8 cellular contexts compared by ENCODE assay signal in the genomic region with DNA sequence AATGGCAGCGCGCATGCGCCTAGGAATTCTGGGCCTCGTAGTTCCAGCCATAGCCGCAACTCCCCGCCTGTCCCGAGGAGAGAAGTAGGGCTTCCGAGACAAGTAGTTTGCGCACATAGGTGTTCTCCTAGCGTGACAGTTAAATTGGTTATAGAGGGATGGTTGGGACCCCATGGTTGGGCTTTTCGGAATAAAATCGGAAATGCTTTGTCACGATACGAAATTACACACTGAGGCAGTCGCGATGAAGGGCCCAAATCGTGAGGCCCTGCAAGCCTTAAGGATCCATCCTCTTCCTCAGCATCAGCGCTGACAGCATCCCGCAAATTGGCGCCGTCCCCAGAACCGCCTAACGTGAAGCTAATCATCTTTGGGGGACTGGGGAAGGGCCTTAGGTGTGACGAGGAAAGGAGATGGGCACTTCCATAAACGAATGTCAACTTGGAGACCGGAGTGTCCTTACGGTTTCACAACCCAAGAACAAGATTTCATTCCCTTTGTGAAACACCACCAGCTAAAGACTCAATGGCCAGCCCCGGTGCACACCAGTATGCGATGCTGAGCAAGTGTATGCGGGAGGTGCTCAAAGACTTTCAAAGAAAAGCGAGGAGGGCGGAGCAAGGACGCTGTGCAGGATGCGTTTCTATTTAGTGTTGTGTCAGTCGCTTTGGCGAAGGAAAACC. TPM values are rescaled to one million over a fixed set of nuclear protein-coding genes. Genes with fewer than 3 reads are reported as not detected.
DNase-seq lines count a peak whose midpoint lies in the region; ATAC-seq and TF ChIP-seq lines count a peak whose summit lies in the region.

No MANE protein-coding gene starts in this region.

- peaks cover 5% of the 10 kb centered on the region for H3K27me3 Mint-ChIP-seq in activated naive CD8-positive, alpha-beta T cell treated with anti-CD3 and anti-CD28 coated beads, Interleukin-2, amount 10 ng/mL, durations not matched to agents 7 days and 5 days

- no peak for TF ChIP-seq POLR2A in gastrocnemius medialis (IDR thresholded peaks at IDR 0.05)

- ATAC-seq in activated naive CD8-positive, alpha-beta T cell treated with anti-CD3 and anti-CD28 coated beads, Interleukin-2, amount 10 ng/mL, durations not matched to agents 7 days and 5 days (ENCODE audit: low read depth): peak; percentile 20
- peak; percentile 3 to 15 for ATAC-seq in gastrocnemius medialis
- no peak for ATAC-seq in omental fat pad (ENCODE audit: low FRiP score)

- H3K9me3 ChIP-seq in right atrium auricular region: no peaks in the 10 kb centered on the region
- no peaks in the 10 kb centered on the region for H3K9me3 ChIP-seq in gastrocnemius medialis

- TF ChIP-seq CTCF in right atrium auricular region (IDR thresholded peaks at IDR 0.05): no peak
- peak in 1 of 5 experiments; percentile 14 for TF ChIP-seq CTCF in gastrocnemius medialis (IDR thresholded peaks at IDR 0.05 in 4 of 5, conservative IDR thresholded peaks at IDR 0.05 in 1 of 5)
- no peak for TF ChIP-seq CTCF in omental fat pad (IDR thresholded peaks at IDR 0.05)

- peak overlapping the region; percentile 94 for H3K27ac Mint-ChIP-seq in activated naive CD8-positive, alpha-beta T cell treated with anti-CD3 and anti-CD28 coated beads, Interleukin-2, amount 10 ng/mL, durations not matched to agents 7 days and 5 days

- H3K36me3 ChIP-seq in right atrium auricular region: no peaks in the 10 kb centered on the region
- no peaks in the 10 kb centered on the region for H3K36me3 ChIP-seq in gastrocnemius medialis

- H3K4me1 Mint-ChIP-seq in activated naive CD8-positive, alpha-beta T cell treated with anti-CD3 and anti-CD28 coated beads, Interleukin-2, amount 10 ng/mL, durations not matched to agents 7 days and 5 days: peaks cover 26% of the 10 kb centered on the region

- in situ Hi-C loops in gastrocnemius medialis (cut with MboI; ENCODE audit: low sequenced_read_pairs in 4 of 4): loop anchor here in 2 of 4 donors (5.0 to 10.0 kb wide), 2 partner anchors 216 to 219 kb away; no protein-coding TSS in a partner anchor

- H3K27ac ChIP-seq in right atrium auricular region: peak overlapping the region; percentile 95
- H3K27ac ChIP-seq in gastrocnemius medialis: peak overlapping the region; percentile 88 to 94 (median 91)

- peak overlapping the region; percentile 99 to 100 for H3K4me3 ChIP-seq in right atrium auricular region
- peak overlapping the region; percentile 81 to 100 (median 90) for H3K4me3 ChIP-seq in gastrocnemius medialis

- peaks cover 0 to 29% of the 10 kb centered on the region in 2 donors for H3K4me1 ChIP-seq in right atrium auricular region
- H3K4me1 ChIP-seq in gastrocnemius medialis: peaks cover 18 to 23% of the 10 kb centered on the region in 2 donors

- H3K27me3 ChIP-seq in right atrium auricular region (no peaks in the 10 kb centered on the region), gastrocnemius medialis (no peaks in the 10 kb centered on the region)

- H3K36me3 Mint-ChIP-seq in activated naive CD8-positive, alpha-beta T cell treated with anti-CD3 and anti-CD28 coated beads, Interleukin-2, amount 10 ng/mL, durations not matched to agents 7 days and 5 days: peaks cover 6% of the 10 kb centered on the region

- H3K9me3 Mint-ChIP-seq in activated naive CD8-positive, alpha-beta T cell treated with anti-CD3 and anti-CD28 coated beads, Interleukin-2, amount 10 ng/mL, durations not matched to agents 7 days and 5 days: no peaks in the 10 kb centered on the region

- DNase-seq in NCI-H1417 (lab: John Stamatoyannopoulos, UW): peak; percentile 10 to 68 (median 26)
- no peak for DNase-seq in NCI-H1417 treated with DMSO at 0.1 percent for 48 hours (lab: John Stamatoyannopoulos, UW)
- DNase-seq in OCI-M1 (lab: John Stamatoyannopoulos, UW): peak; percentile 49
- peak; percentile 56 for DNase-seq in activated naive CD8-positive, alpha-beta T cell treated with anti-CD3 and anti-CD28 coated beads, Interleukin-2, amount 10 ng/mL, durations not matched to agents 7 days and 5 days
- DNase-seq in right atrium auricular region (ENCODE audit: low spot score): no peak
- DNase-seq in gastrocnemius medialis: peak; percentile 4 to 15
- no peak for DNase-seq in SW 1271 (lab: John Stamatoyannopoulos, UW)
- DNase-seq in omental fat pad (ENCODE audit: low spot score): no peak

- peak overlapping the region; percentile 99 for H3K4me3 Mint-ChIP-seq in activated naive CD8-positive, alpha-beta T cell treated with anti-CD3 and anti-CD28 coated beads, Interleukin-2, amount 10 ng/mL, durations not matched to agents 7 days and 5 days

- POLR2A ChIA-PET in activated naive CD8-positive, alpha-beta T cell treated with anti-CD3 and anti-CD28 coated beads, Interleukin-2, amount 10 ng/mL, durations not matched to agents 7 days and 5 days (lab: Charles Lee): interaction anchor here (1.0 kb wide), 1 partner anchor 10 kb away, joined by 3 read pairs; no protein-coding TSS in a partner anchor

- intact Hi-C loops in gastrocnemius medialis (cut with DNase I; ENCODE audit: low total_unique reads): loop anchor here (2.0 to 10.0 kb wide), 3 partner anchors 184 to 346 kb away; a partner anchor contains a TSS

RNA-seq across cellular contexts. Expression of a gene that starts 0.6 kb away (rescaled TPM):
- total RNA-seq in activated naive CD8-positive, alpha-beta T cell treated with anti-CD3 and anti-CD28 coated beads, Interleukin-2, amount 10 ng/mL, durations not matched to agents 7 days and 5 days: 10 to 100 TPM; 17.2 to 17.7 TPM
- total RNA-seq in right atrium auricular region: 10 to 100 TPM; 16.3 to 19.7 TPM
- total RNA-seq in gastrocnemius medialis: 10 to 100 TPM in 3 of 4 donors, 1 to 10 TPM in 1; 8.8 to 20.3 (median 16.2) TPM
- 10 to 100 TPM in 3 of 4 donors, 1 to 10 TPM in 1; 8.3 to 28.8 (median 11.8) TPM for total RNA-seq in omental fat pad

Comparison
In these comparisons a context has a peak if more than half of its experiments do, and no peak if none do; other contexts are left out.
1. DNase-seq: peak in NCI-H1417 (3 of 3), OCI-M1 (single experiment), activated naive CD8-positive, alpha-beta T cell treated with anti-CD3 and anti-CD28 coated beads, Interleukin-2, amount 10 ng/mL, durations not matched to agents 7 days and 5 days (single experiment) and gastrocnemius medialis (2 of 2); none in NCI-H1417 treated with DMSO at 0.1 percent for 48 hours (single experiment), right atrium auricular region (single experiment), SW 1271 (0 of 2) and omental fat pad (single experiment).